8 cellular contexts compared by ENCODE assay signal in the genomic region with DNA sequence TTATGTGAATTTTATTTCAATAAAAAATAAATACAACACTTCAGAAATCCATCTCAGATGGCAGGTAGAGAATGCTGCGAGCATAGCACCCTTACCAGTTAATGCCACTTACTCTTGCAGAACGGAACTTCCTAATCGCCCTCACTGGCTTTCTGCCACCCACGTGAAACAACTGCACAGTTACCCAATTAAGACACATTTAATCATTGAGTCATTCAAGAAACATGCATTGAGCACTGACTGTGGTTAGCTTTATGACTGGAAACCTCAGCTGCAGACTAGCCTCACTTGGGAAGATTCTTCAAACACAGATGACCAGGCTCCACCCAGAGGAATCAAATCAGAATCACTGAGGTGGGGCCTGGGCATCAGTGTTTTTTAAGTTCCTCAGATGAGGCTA. TPM values are rescaled to one million over a fixed set of nuclear protein-coding genes. Genes with fewer than 3 reads are reported as not detected.
DNase-seq lines count a peak whose midpoint lies in the region; ATAC-seq and TF ChIP-seq lines count a peak whose summit lies in the region.

No MANE protein-coding gene starts in this region.

- peak overlapping the region; percentile 26 for H3K4me3 Mint-ChIP-seq in activated T-cell treated with anti-CD3 and anti-CD28 coated beads, Interleukin-2, amount 50 U/mL, for 24 hours
- peak overlapping the region; percentile 20 for H3K4me3 Mint-ChIP-seq in activated T-helper 1 cell treated with anti-CD3 and anti-CD28 coated beads, Interleukin-12 subunit alpha, Interleukin-12 subunit beta, Interleukin-2, Interleukin-4 antibody, amounts not matched to agents 30 ng/mL and 10 ng/mL and 1 ng/mL, durations not matched to agents 14 hours and 24 hours and 36 hours
- no peak overlapping the region for H3K4me3 Mint-ChIP-seq in T-cell

- H3K4me1 Mint-ChIP-seq in activated T-cell treated with anti-CD3 and anti-CD28 coated beads, Interleukin-2, amount 50 U/mL, for 24 hours (ENCODE audit: low read depth), result peaks cover 40% of the 10 kb centered on the region
- peaks cover 34% of the 10 kb centered on the region for H3K4me1 Mint-ChIP-seq in activated T-helper 1 cell treated with anti-CD3 and anti-CD28 coated beads, Interleukin-12 subunit alpha, Interleukin-12 subunit beta, Interleukin-2, Interleukin-4 antibody, amounts not matched to agents 30 ng/mL and 10 ng/mL and 1 ng/mL, durations not matched to agents 14 hours and 24 hours and 36 hours (ENCODE audit: low read depth)
- peaks cover under 1 to 9% (median 4%) of the 10 kb centered on the region in 3 donors for H3K4me1 Mint-ChIP-seq in T-cell

- H3K27ac ChIP-seq in dorsolateral prefrontal cortex, result no peak overlapping the region

- no peak overlapping the region for H3K4me3 ChIP-seq in dorsolateral prefrontal cortex

- H3K27ac Mint-ChIP-seq in activated T-cell treated with anti-CD3 and anti-CD28 coated beads, Interleukin-2, amount 50 U/mL, for 24 hours, result peak overlapping the region; percentile 75
- peak overlapping the region; percentile 6 for H3K27ac Mint-ChIP-seq in activated T-helper 1 cell treated with anti-CD3 and anti-CD28 coated beads, Interleukin-12 subunit alpha, Interleukin-12 subunit beta, Interleukin-2, Interleukin-4 antibody, amounts not matched to agents 30 ng/mL and 10 ng/mL and 1 ng/mL, durations not matched to agents 14 hours and 24 hours and 36 hours
- H3K27ac Mint-ChIP-seq in T-cell, result no peak overlapping the region

- no peak for ATAC-seq in GM21737 (IDR thresholded peaks at IDR 0.05; ENCODE audit: unreplicated experiment)
- ATAC-seq in T-cell (replicated peaks in 1 of 4), result no peak

- DNase-seq in activated T-cell treated with anti-CD3 and anti-CD28 coated beads, Interleukin-2, amount 50 U/mL, for 24 hours, result no peak
- DNase-seq in activated T-cell treated with anti-CD3 and anti-CD28 coated beads, Interleukin-2, amount 50 U/mL, for 1 hour, result no peak
- DNase-seq in HS-27A (ENCODE audit: low read depth), result peak; percentile 96
- no peak for DNase-seq in activated T-helper 1 cell treated with anti-CD3 and anti-CD28 coated beads, Interleukin-12 subunit alpha, Interleukin-12 subunit beta, Interleukin-2, Interleukin-4 antibody, amounts not matched to agents 30 ng/mL and 10 ng/mL and 1 ng/mL, durations not matched to agents 14 hours and 24 hours and 36 hours (ENCODE audit: low spot score)
- DNase-seq in left kidney (ENCODE audit: low read depth, low spot score), result peak; percentile 4
- no peak for DNase-seq in dorsolateral prefrontal cortex
- DNase-seq in T-cell, result no peak

- peaks cover 41% of the 10 kb centered on the region for H3K27me3 Mint-ChIP-seq in activated T-cell treated with anti-CD3 and anti-CD28 coated beads, Interleukin-2, amount 50 U/mL, for 24 hours
- peaks cover 2% of the 10 kb centered on the region for H3K27me3 Mint-ChIP-seq in activated T-helper 1 cell treated with anti-CD3 and anti-CD28 coated beads, Interleukin-12 subunit alpha, Interleukin-12 subunit beta, Interleukin-2, Interleukin-4 antibody, amounts not matched to agents 30 ng/mL and 10 ng/mL and 1 ng/mL, durations not matched to agents 14 hours and 24 hours and 36 hours (ENCODE audit: insufficient read depth)
- peaks cover 7 to 10% of the 10 kb centered on the region in 2 donors for H3K27me3 Mint-ChIP-seq in T-cell

- no peaks in the 10 kb centered on the region for H3K9me3 Mint-ChIP-seq in activated T-cell treated with anti-CD3 and anti-CD28 coated beads, Interleukin-2, amount 50 U/mL, for 24 hours
- no peaks in the 10 kb centered on the region for H3K9me3 Mint-ChIP-seq in activated T-helper 1 cell treated with anti-CD3 and anti-CD28 coated beads, Interleukin-12 subunit alpha, Interleukin-12 subunit beta, Interleukin-2, Interleukin-4 antibody, amounts not matched to agents 30 ng/mL and 10 ng/mL and 1 ng/mL, durations not matched to agents 14 hours and 24 hours and 36 hours
- no peaks in the 10 kb centered on the region for H3K9me3 Mint-ChIP-seq in T-cell

- CTCF ChIA-PET in T-cell (lab: Charles Lee), result no interaction called here

- POLR2A ChIA-PET in T-cell (lab: Charles Lee), result no interaction called here

- H3K27me3 ChIP-seq in dorsolateral prefrontal cortex, result peaks cover 0 to 5% (median 0%) of the 10 kb centered on the region in 45 donors

- no peak for TF ChIP-seq CTCF in dorsolateral prefrontal cortex (IDR thresholded peaks at IDR 0.05 in 54 of 56, conservative IDR thresholded peaks at IDR 0.05 in 2 of 56; ENCODE audit: low read depth in 1 of 56, partially characterized antibody in 56 of 56)

- intact Hi-C loops in activated T-helper 1 cell treated with anti-CD3 and anti-CD28 coated beads, Interleukin-12 subunit alpha, Interleukin-12 subunit beta, Interleukin-2, Interleukin-4 antibody, amounts not matched to agents 30 ng/mL and 10 ng/mL and 1 ng/mL, durations not matched to agents 14 hours and 24 hours and 36 hours (cut with micrococcal nuclease), result loop anchor here (1.0 to 5.0 kb wide), 3 partner anchors 14 to 417 kb away; a partner anchor contains a TSS
- intact Hi-C loops in dorsolateral prefrontal cortex (cut with DNase I), result no loop called here

- no peaks in the 10 kb centered on the region for H3K36me3 Mint-ChIP-seq in activated T-cell treated with anti-CD3 and anti-CD28 coated beads, Interleukin-2, amount 50 U/mL, for 24 hours (ENCODE audit: low read depth)
- H3K36me3 Mint-ChIP-seq in activated T-helper 1 cell treated with anti-CD3 and anti-CD28 coated beads, Interleukin-12 subunit alpha, Interleukin-12 subunit beta, Interleukin-2, Interleukin-4 antibody, amounts not matched to agents 30 ng/mL and 10 ng/mL and 1 ng/mL, durations not matched to agents 14 hours and 24 hours and 36 hours (ENCODE audit: low read depth), result no peaks in the 10 kb centered on the region
- H3K36me3 Mint-ChIP-seq in T-cell, result no peaks in the 10 kb centered on the region

RNA-seq across cellular contexts. Expression of a gene that starts 5.6 kb away (rescaled TPM):
- total RNA-seq in activated T-helper 1 cell treated with anti-CD3 and anti-CD28 coated beads, Interleukin-12 subunit alpha, Interleukin-12 subunit beta, Interleukin-2, Interleukin-4 antibody, amounts not matched to agents 30 ng/mL and 10 ng/mL and 1 ng/mL, durations not matched to agents 14 hours and 24 hours and 36 hours, result 7.9 and 10.6 TPM in 2 replicates
- total RNA-seq in dorsolateral prefrontal cortex, result 100 to 1,000 TPM in 42 of 120 experiments, 10 to 100 TPM in 78; 38.8 to 183 (median 87.0) TPM
- 100 to 1,000 TPM in 2 of 5 donors, 10 to 100 TPM in 3; 75.4 to 132 (median 99.5) TPM for total RNA-seq in T-cell

RNA-seq across cellular contexts. Expression of a gene that starts 23.4 kb away (rescaled TPM):
- total RNA-seq in activated T-helper 1 cell treated with anti-CD3 and anti-CD28 coated beads, Interleukin-12 subunit alpha, Interleukin-12 subunit beta, Interleukin-2, Interleukin-4 antibody, amounts not matched to agents 30 ng/mL and 10 ng/mL and 1 ng/mL, durations not matched to agents 14 hours and 24 hours and 36 hours, result 83.4 and 85.8 TPM in 2 replicates
- total RNA-seq in dorsolateral prefrontal cortex (10 to 100 TPM in 2 of 120 experiments, 1 to 10 TPM in 115, under 1 TPM in 3; 0.44 to 13.0 (median 3.2) TPM), T-cell (100 to 1,000 TPM in 4 of 5 donors, 10 to 100 TPM in 1; 86.2 to 187 (median 156) TPM)

Comparison
In these comparisons a context has a peak if more than half of its experiments do, and no peak if none do; other contexts are left out.
1. DNase-seq: peak in HS-27A (single experiment) and left kidney (single experiment); none in activated T-cell treated with anti-CD3 and anti-CD28 coated beads, Interleukin-2, amount 50 U/mL, for 24 hours (single experiment), activated T-cell treated with anti-CD3 and anti-CD28 coated beads, Interleukin-2, amount 50 U/mL, for 1 hour (single experiment), activated T-helper 1 cell treated with anti-CD3 and anti-CD28 coated beads, Interleukin-12 subunit alpha, Interleukin-12 subunit beta, Interleukin-2, Interleukin-4 antibody, amounts not matched to agents 30 ng/mL and 10 ng/mL and 1 ng/mL, durations not matched to agents 14 hours and 24 hours and 36 hours (single experiment), dorsolateral prefrontal cortex (0 of 10) and T-cell (0 of 34).
2. H3K27ac Mint-ChIP-seq: peak in activated T-cell treated with anti-CD3 and anti-CD28 coated beads, Interleukin-2, amount 50 U/mL, for 24 hours (single experiment) and activated T-helper 1 cell treated with anti-CD3 and anti-CD28 coated beads, Interleukin-12 subunit alpha, Interleukin-12 subunit beta, Interleukin-2, Interleukin-4 antibody, amounts not matched to agents 30 ng/mL and 10 ng/mL and 1 ng/mL, durations not matched to agents 14 hours and 24 hours and 36 hours (single experiment); none in T-cell (0 of 2).
3. H3K4me3 Mint-ChIP-seq: peak in activated T-cell treated with anti-CD3 and anti-CD28 coated beads, Interleukin-2, amount 50 U/mL, for 24 hours (single experiment) and activated T-helper 1 cell treated with anti-CD3 and anti-CD28 coated beads, Interleukin-12 subunit alpha, Interleukin-12 subunit beta, Interleukin-2, Interleukin-4 antibody, amounts not matched to agents 30 ng/mL and 10 ng/mL and 1 ng/mL, durations not matched to agents 14 hours and 24 hours and 36 hours (single experiment); none in T-cell (0 of 3).